13 cellular contexts compared by ENCODE assay signal in the genomic region with DNA sequence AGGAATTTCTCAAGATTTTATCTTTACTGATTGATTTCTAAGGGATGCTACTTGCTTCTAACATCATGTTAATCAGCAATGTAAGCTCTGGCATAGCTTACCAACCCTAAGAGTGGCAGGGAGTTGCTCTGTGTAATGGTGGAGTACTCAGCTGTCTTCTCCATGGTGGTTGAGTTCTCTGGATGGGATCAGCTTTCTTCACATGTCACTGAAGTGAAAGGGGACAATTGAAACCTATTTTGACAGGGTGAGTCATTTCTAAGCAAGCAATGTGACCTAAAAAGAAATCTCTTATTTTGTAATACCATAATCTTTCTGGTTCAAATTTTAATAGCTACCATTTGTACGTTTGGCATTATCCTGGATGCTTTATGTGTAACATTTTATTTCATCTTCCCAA.
DNase-seq lines count a peak whose midpoint lies in the region; ATAC-seq and TF ChIP-seq lines count a peak whose summit lies in the region.
"Had no signal": no experiment of that assay in that cellular context is flagged by ENCODE, and none has a peak within 500 bp of the region (broad histone marks: within the 10 kb centered on the region; RNA-seq: fewer than 3 reads in every experiment).

No MANE protein-coding gene starts in this region.

- peak overlapping the region; percentile 54 for H2AFZ ChIP-seq in osteoblast (ENCODE audit: low read length)

- H3K36me3 ChIP-seq in osteoblast (ENCODE audit: insufficient read depth, low read length), result no peaks in the 10 kb centered on the region
- H3K36me3 ChIP-seq: BE2C had no signal

- H3K79me2 ChIP-seq in osteoblast (ENCODE audit: insufficient read depth, low read length), result no peaks in the 10 kb centered on the region

- DNase-seq in EH (ENCODE audit: low read depth) (peak; percentile 36), fibroblast of gingiva (ENCODE audit: low read depth) (peak; percentile 37), osteoblast (ENCODE audit: insufficient read length, low spot score, missing footprints) (no peak), activated T-cell treated with anti-CD3 and anti-CD28 coated beads for 4 hours (no peak), HuH-7.5 (ENCODE audit: low spot score) (no peak)
- DNase-seq: BE2C; CD4-positive, alpha-beta memory T cell; DMS153; GM23248 had no signal

- ATAC-seq in GM18873 (IDR thresholded peaks at IDR 0.05; ENCODE audit: low FRiP score, unreplicated experiment) (no peak), HG02884 (IDR thresholded peaks at IDR 0.05; ENCODE audit: unreplicated experiment) (no peak)
- ATAC-seq: HCT116 had no signal

- no peak overlapping the region for H3K4me2 ChIP-seq in osteoblast (ENCODE audit: insufficient read depth, low read length)

- H4K20me1 ChIP-seq in osteoblast (ENCODE audit: insufficient read depth, low read length), result no peaks in the 10 kb centered on the region

- H3K9me3 ChIP-seq in osteoblast (ENCODE audit: low read depth, low read length), result no peaks in the 10 kb centered on the region
- H3K9me3 ChIP-seq: BE2C had no signal

- H3K4me1 ChIP-seq in osteoblast (ENCODE audit: insufficient read depth, low read length), result peaks cover 18% of the 10 kb centered on the region
- H3K4me1 ChIP-seq: BE2C had no signal

- no peak overlapping the region for H3K4me3 ChIP-seq in osteoblast (ENCODE audit: insufficient read depth, low read length)
- H3K4me3 ChIP-seq: GM23248 had no signal

- TF ChIP-seq CTCF in osteoblast (IDR thresholded peaks at IDR 0.05; ENCODE audit: extremely low read depth, low read depth, low read length), result no peak

- H3K27ac ChIP-seq in osteoblast (ENCODE audit: low read depth, low read length), result no peak overlapping the region
- H3K27ac ChIP-seq: C4-2B, GM23248 had no signal

- H3K27me3 ChIP-seq in osteoblast (ENCODE audit: insufficient read depth, low read length), result no peaks in the 10 kb centered on the region
- H3K27me3 ChIP-seq: BE2C had no signal

Comparison
In these comparisons a context has a peak if more than half of its experiments do, and no peak if none do; other contexts are left out.
1. DNase-seq: peak in EH (single experiment) and fibroblast of gingiva (single experiment); none in osteoblast (single experiment), activated T-cell treated with anti-CD3 and anti-CD28 coated beads for 4 hours (single experiment) and HuH-7.5 (single experiment).